8 cellular contexts compared by ENCODE assay signal in the genomic region with DNA sequence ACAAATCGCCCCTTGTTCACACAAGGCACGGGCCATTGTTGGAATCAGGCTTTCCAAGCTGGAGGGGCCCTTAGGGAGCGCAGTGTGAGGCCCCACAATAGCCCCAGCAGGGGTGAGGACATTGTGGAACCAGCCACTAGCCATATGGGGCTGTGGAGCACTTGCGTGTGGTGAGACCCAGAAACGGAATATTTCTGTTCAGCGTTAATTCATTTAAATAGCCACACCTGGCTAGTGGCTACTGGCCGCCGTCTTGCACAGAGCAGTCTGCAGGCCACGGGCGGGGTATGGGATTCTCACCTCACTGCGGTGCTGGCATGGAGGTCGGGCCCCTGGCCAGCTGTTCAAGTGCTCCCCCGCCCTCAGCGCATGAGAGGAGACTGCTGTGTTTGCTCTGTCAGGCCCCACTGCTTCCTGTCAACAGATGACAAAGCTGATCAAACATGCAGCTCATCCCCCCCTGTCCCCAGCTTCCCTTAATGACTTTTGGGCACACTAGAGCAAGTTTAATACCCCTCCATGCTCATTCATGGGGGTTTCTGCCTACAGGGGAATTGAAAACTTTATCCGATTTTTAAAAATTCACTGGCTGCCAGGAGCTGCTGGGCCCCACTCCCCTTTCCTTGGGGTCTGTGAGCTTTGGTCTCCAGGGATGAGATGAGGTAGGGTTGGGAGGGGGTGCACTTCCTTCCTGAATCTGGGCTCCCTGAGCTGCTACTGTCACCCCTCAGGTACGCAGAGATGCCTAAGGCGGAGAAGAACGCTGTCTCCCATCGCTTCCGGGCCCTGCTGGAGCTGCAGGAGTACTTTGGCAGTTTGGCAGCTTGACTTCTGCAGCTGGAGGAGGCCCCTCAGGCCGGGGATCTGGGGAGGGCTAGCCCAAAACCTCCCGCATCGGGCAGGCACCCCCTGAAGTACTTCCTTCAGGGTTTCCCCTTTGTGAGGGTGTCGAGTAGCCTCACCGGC. TPM values are rescaled to one million over a fixed set of nuclear protein-coding genes. Genes with fewer than 3 reads are reported as not detected.
DNase-seq lines count a peak whose midpoint lies in the region; ATAC-seq and TF ChIP-seq lines count a peak whose summit lies in the region.

No MANE protein-coding gene starts in this region.

- peaks cover 17% of the 10 kb centered on the region for H3K4me1 Mint-ChIP-seq in activated CD4-positive, alpha-beta T cell treated with anti-CD3 and anti-CD28 coated beads for 36 hours
- H3K4me1 Mint-ChIP-seq in activated CD4-positive, alpha-beta memory T cell treated with anti-CD3 and anti-CD28 coated beads, Interleukin-2, amount 10 ng/mL, durations not matched to agents 7 days and 5 days, result peaks cover 12% of the 10 kb centered on the region
- H3K4me1 Mint-ChIP-seq in nephron progenitor cell, result peaks cover 49% of the 10 kb centered on the region

- no peaks in the 10 kb centered on the region for H3K9me3 Mint-ChIP-seq in activated CD4-positive, alpha-beta T cell treated with anti-CD3 and anti-CD28 coated beads for 36 hours (ENCODE audit: low read depth)
- H3K9me3 Mint-ChIP-seq in activated CD4-positive, alpha-beta memory T cell treated with anti-CD3 and anti-CD28 coated beads, Interleukin-2, amount 10 ng/mL, durations not matched to agents 7 days and 5 days, result no peaks in the 10 kb centered on the region
- H3K9me3 Mint-ChIP-seq in nephron progenitor cell, result no peaks in the 10 kb centered on the region

- no peak for TF ChIP-seq CTCF in nephron progenitor cell (IDR thresholded peaks at IDR 0.05)

- peak; percentile 69 for DNase-seq in activated CD4-positive, alpha-beta T cell treated with anti-CD3 and anti-CD28 coated beads for 36 hours
- no peak for DNase-seq in activated CD4-positive, alpha-beta T cell treated with anti-CD3 and anti-CD28 coated beads for 1 hour
- DNase-seq in NCI-H1105 (lab: John Stamatoyannopoulos, UW) (peak; percentile 96), nephron progenitor cell (peak; percentile 76), OCI-M1 (lab: John Stamatoyannopoulos, UW) (no peak), NCI-H446 (lab: John Stamatoyannopoulos, UW) (no peak), HEK293T (ENCODE audit: extremely low spot score) (no peak)
- DNase-seq in activated CD4-positive, alpha-beta memory T cell treated with anti-CD3 and anti-CD28 coated beads, Interleukin-2, amount 10 ng/mL, durations not matched to agents 7 days and 5 days, result no peak

- no peak overlapping the region for H3K4me3 Mint-ChIP-seq in activated CD4-positive, alpha-beta T cell treated with anti-CD3 and anti-CD28 coated beads for 36 hours
- no peak overlapping the region for H3K4me3 Mint-ChIP-seq in activated CD4-positive, alpha-beta memory T cell treated with anti-CD3 and anti-CD28 coated beads, Interleukin-2, amount 10 ng/mL, durations not matched to agents 7 days and 5 days
- H3K4me3 Mint-ChIP-seq in nephron progenitor cell, result peak overlapping the region; percentile 49

- POLR2A ChIA-PET in activated CD4-positive, alpha-beta T cell treated with anti-CD3 and anti-CD28 coated beads for 36 hours (lab: Charles Lee), result interaction anchor here (0.7 kb wide), 1 partner anchor 87 kb away, joined by 3 read pairs; no protein-coding TSS in a partner anchor
- POLR2A ChIA-PET in activated CD4-positive, alpha-beta memory T cell treated with anti-CD3 and anti-CD28 coated beads, Interleukin-2, amount 10 ng/mL, durations not matched to agents 7 days and 5 days (lab: Charles Lee), result interaction anchor here (1.1 to 1.8 kb wide), 2 partner anchors 16 to 19 kb away, joined by 3 to 4 read pairs; a partner anchor contains a TSS
- POLR2A ChIA-PET in HEK293T (lab: Yijun Ruan, JAX), result no interaction called here

- peak; percentile 77 for ATAC-seq in activated CD4-positive, alpha-beta T cell treated with anti-CD3 and anti-CD28 coated beads for 36 hours

- H3K36me3 Mint-ChIP-seq in activated CD4-positive, alpha-beta T cell treated with anti-CD3 and anti-CD28 coated beads for 36 hours (ENCODE audit: low read depth), result peaks cover 24% of the 10 kb centered on the region
- H3K36me3 Mint-ChIP-seq in activated CD4-positive, alpha-beta memory T cell treated with anti-CD3 and anti-CD28 coated beads, Interleukin-2, amount 10 ng/mL, durations not matched to agents 7 days and 5 days (ENCODE audit: low read depth), result peaks cover 10% of the 10 kb centered on the region
- peaks cover 17% of the 10 kb centered on the region for H3K36me3 Mint-ChIP-seq in nephron progenitor cell (ENCODE audit: low read depth)

- H3K27ac Mint-ChIP-seq in activated CD4-positive, alpha-beta T cell treated with anti-CD3 and anti-CD28 coated beads for 36 hours, result peak overlapping the region; percentile 31
- H3K27ac Mint-ChIP-seq in activated CD4-positive, alpha-beta memory T cell treated with anti-CD3 and anti-CD28 coated beads, Interleukin-2, amount 10 ng/mL, durations not matched to agents 7 days and 5 days, result peak overlapping the region; percentile 11
- H3K27ac Mint-ChIP-seq in nephron progenitor cell, result peak overlapping the region; percentile 48

- no peaks in the 10 kb centered on the region for H3K27me3 Mint-ChIP-seq in activated CD4-positive, alpha-beta T cell treated with anti-CD3 and anti-CD28 coated beads for 36 hours
- H3K27me3 Mint-ChIP-seq in activated CD4-positive, alpha-beta memory T cell treated with anti-CD3 and anti-CD28 coated beads, Interleukin-2, amount 10 ng/mL, durations not matched to agents 7 days and 5 days, result no peaks in the 10 kb centered on the region
- no peaks in the 10 kb centered on the region for H3K27me3 Mint-ChIP-seq in nephron progenitor cell (ENCODE audit: low read depth, poor library complexity)

- intact Hi-C loops in activated CD4-positive, alpha-beta T cell treated with anti-CD3 and anti-CD28 coated beads for 36 hours (cut with DNase I, micrococcal nuclease), result no loop called here

- CTCF ChIA-PET in activated CD4-positive, alpha-beta T cell treated with anti-CD3 and anti-CD28 coated beads for 36 hours (lab: Charles Lee), result interaction anchor here (0.9 to 7.8 kb wide), 4 partner anchors 14 to 92 kb away, joined by 3 to 76 read pairs (median 4); no protein-coding TSS in a partner anchor
- CTCF ChIA-PET in activated CD4-positive, alpha-beta memory T cell treated with anti-CD3 and anti-CD28 coated beads, Interleukin-2, amount 10 ng/mL, durations not matched to agents 7 days and 5 days (lab: Charles Lee), result interaction anchor here (0.6 to 7.5 kb wide), 4 partner anchors 13 to 170 kb away, joined by 3 to 73 read pairs (median 3); no protein-coding TSS in a partner anchor
- CTCF ChIA-PET in HEK293T (lab: Yijun Ruan, JAX), result no interaction called here

TF ChIP-seq in HEK293T, 16 proteins besides CTCF, POLR2A, EP300 and RAD21:
- no peak for TF ChIP-seq BHLHE40 (IDR thresholded peaks at IDR 0.05; ENCODE audit: borderline replicate concordance)
- no peak for TF ChIP-seq LEF1 (IDR thresholded peaks at IDR 0.05; ENCODE audit: borderline replicate concordance)
- TF ChIP-seq ELF4 (IDR thresholded peaks at IDR 0.05), result no peak
- no peak for TF ChIP-seq ARNT (IDR thresholded peaks at IDR 0.05)
- TF ChIP-seq ZNF384 (IDR thresholded peaks at IDR 0.05), result no peak
- no peak for TF ChIP-seq FOXM1 (IDR thresholded peaks at IDR 0.05; ENCODE audit: borderline replicate concordance)
- TF ChIP-seq SP1 (IDR thresholded peaks at IDR 0.05), result no peak
- TF ChIP-seq, protein P1, sequence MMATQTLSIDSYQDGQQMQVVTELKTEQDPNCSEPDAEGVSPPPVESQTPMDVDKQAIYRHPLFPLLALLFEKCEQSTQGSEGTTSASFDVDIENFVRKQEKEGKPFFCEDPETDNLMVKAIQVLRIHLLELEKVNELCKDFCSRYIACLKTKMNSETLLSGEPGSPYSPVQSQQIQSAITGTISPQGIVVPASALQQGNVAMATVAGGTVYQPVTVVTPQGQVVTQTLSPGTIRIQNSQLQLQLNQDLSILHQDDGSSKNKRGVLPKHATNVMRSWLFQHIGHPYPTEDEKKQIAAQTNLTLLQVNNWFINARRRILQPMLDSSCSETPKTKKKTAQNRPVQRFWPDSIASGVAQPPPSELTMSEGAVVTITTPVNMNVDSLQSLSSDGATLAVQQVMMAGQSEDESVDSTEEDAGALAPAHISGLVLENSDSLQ (IDR thresholded peaks at IDR 0.05), result no peak
- TF ChIP-seq L3MBTL2 (conservative IDR thresholded peaks at IDR 0.05), result no peak
- no peak for TF ChIP-seq NFRKB (IDR thresholded peaks at IDR 0.05)
- TF ChIP-seq CTBP1 (IDR thresholded peaks at IDR 0.05; ENCODE audit: borderline replicate concordance), result no peak
- no peak for TF ChIP-seq HDGF (IDR thresholded peaks at IDR 0.05; ENCODE audit: borderline replicate concordance)
- no peak for TF ChIP-seq FOXA1 (IDR thresholded peaks at IDR 0.05)
- no peak for TF ChIP-seq TARDBP (IDR thresholded peaks at IDR 0.05)
- no peak for TF ChIP-seq FOXK2 (IDR thresholded peaks at IDR 0.05)
- no peak for TF ChIP-seq SUZ12 (IDR thresholded peaks at IDR 0.05)

RNA-seq across cellular contexts. Expression of a gene that starts 13.6 kb away (rescaled TPM):
- 10 to 100 TPM; 32.7 to 67.5 TPM for total RNA-seq in activated CD4-positive, alpha-beta T cell treated with anti-CD3 and anti-CD28 coated beads for 36 hours
- 10 to 100 TPM; 42.3 to 49.2 TPM for total RNA-seq in activated CD4-positive, alpha-beta memory T cell treated with anti-CD3 and anti-CD28 coated beads, Interleukin-2, amount 10 ng/mL, durations not matched to agents 7 days and 5 days

RNA-seq across cellular contexts. Expression of a gene that starts 16.1 kb away (rescaled TPM):
- total RNA-seq in activated CD4-positive, alpha-beta T cell treated with anti-CD3 and anti-CD28 coated beads for 36 hours, result under 1 TPM; 0.60 to 0.66 TPM
- 1 to 10 TPM; 1.6 to 1.8 TPM for total RNA-seq in activated CD4-positive, alpha-beta memory T cell treated with anti-CD3 and anti-CD28 coated beads, Interleukin-2, amount 10 ng/mL, durations not matched to agents 7 days and 5 days

RNA-seq across cellular contexts. Expression of a gene that starts 18.4 kb away (rescaled TPM):
- 10 to 100 TPM; 49.3 to 52.2 TPM for total RNA-seq in activated CD4-positive, alpha-beta T cell treated with anti-CD3 and anti-CD28 coated beads for 36 hours
- total RNA-seq in activated CD4-positive, alpha-beta memory T cell treated with anti-CD3 and anti-CD28 coated beads, Interleukin-2, amount 10 ng/mL, durations not matched to agents 7 days and 5 days, result 10 to 100 TPM; 66.6 to 68.3 TPM

RNA-seq across cellular contexts. Expression of a gene that starts 49.6 kb away (rescaled TPM):
- total RNA-seq in activated CD4-positive, alpha-beta T cell treated with anti-CD3 and anti-CD28 coated beads for 36 hours, result under 1 TPM; 0.87 to 0.88 TPM
- total RNA-seq in activated CD4-positive, alpha-beta memory T cell treated with anti-CD3 and anti-CD28 coated beads, Interleukin-2, amount 10 ng/mL, durations not matched to agents 7 days and 5 days, result 1 to 10 TPM in 1 of 2 experiments, under 1 TPM in 1; 0.90 to 1.0 TPM

Comparison
In these comparisons a context has a peak if more than half of its experiments do, and no peak if none do; other contexts are left out.
1. DNase-seq: peak in activated CD4-positive, alpha-beta T cell treated with anti-CD3 and anti-CD28 coated beads for 36 hours (single experiment), NCI-H1105 (single experiment) and nephron progenitor cell (single experiment); none in activated CD4-positive, alpha-beta T cell treated with anti-CD3 and anti-CD28 coated beads for 1 hour (single experiment), activated CD4-positive, alpha-beta memory T cell treated with anti-CD3 and anti-CD28 coated beads, Interleukin-2, amount 10 ng/mL, durations not matched to agents 7 days and 5 days (single experiment), OCI-M1 (single experiment), NCI-H446 (0 of 2) and HEK293T (single experiment).
2. Peak in every context shown above with its lines, with median percentiles within 50 percentile points of each other: H3K27ac Mint-ChIP-seq.